ENCODE assay signal across 8 cellular contexts in genomic region chr14:100239200-100239839, GRCh38. TPM values are rescaled to one million over a fixed set of nuclear protein-coding genes. Genes with fewer than 3 reads are reported as not detected.
DNase-seq lines count a peak whose midpoint lies in the region; ATAC-seq and TF ChIP-seq lines count a peak whose summit lies in the region.

No MANE protein-coding gene starts in this region.

- H3K9me3 ChIP-seq in muscle layer of colon (ENCODE audit: low read length) (no peaks in the 10 kb centered on the region), transverse colon (no peaks in the 10 kb centered on the region)

- H3K4me3 Mint-ChIP-seq in T-helper 2 cell treated with Interferon-gamma antibody and Interleukin-4, amounts not matched to agents 5 μg/mL and 100 μg/mL, for 36 hours, result peak overlapping the region; percentile 76

- H3K4me3 ChIP-seq in muscle layer of colon (ENCODE audit: low read depth in 1 of 2, low read length in 2 of 2) (peak overlapping the region; percentile 80 to 99), transverse colon (peak overlapping the region; percentile 96 to 100 (median 100))

- 0 to 1% methylated on average over 15 to 65 of the region's 95 CpGs for WGBS in transverse colon (ENCODE audit: low coverage in 1 of 2), 2 donors

- peak overlapping the region; percentile 83 for H3K27ac Mint-ChIP-seq in T-helper 2 cell treated with Interferon-gamma antibody and Interleukin-4, amounts not matched to agents 5 μg/mL and 100 μg/mL, for 36 hours

- no peak for TF ChIP-seq POLR2A in transverse colon (IDR thresholded peaks at IDR 0.05)

- H3K36me3 ChIP-seq in muscle layer of colon (ENCODE audit: insufficient read depth, low read length) (no peaks in the 10 kb centered on the region), transverse colon (no peaks in the 10 kb centered on the region)

- no peaks in the 10 kb centered on the region for H3K9me3 Mint-ChIP-seq in T-helper 2 cell treated with Interferon-gamma antibody and Interleukin-4, amounts not matched to agents 5 μg/mL and 100 μg/mL, for 36 hours

- H3K27me3 Mint-ChIP-seq in T-helper 2 cell treated with Interferon-gamma antibody and Interleukin-4, amounts not matched to agents 5 μg/mL and 100 μg/mL, for 36 hours (ENCODE audit: low read depth), result no peaks in the 10 kb centered on the region

- H3K27ac ChIP-seq in muscle layer of colon (ENCODE audit: low read depth, low read length) (peak overlapping the region; percentile 97), transverse colon (peak overlapping the region; percentile 99 to 100 (median 100))

- DNase-seq in HEK293T (ENCODE audit: extremely low spot score), result no peak
- DNase-seq in T-helper 2 cell treated with Interferon-gamma antibody and Interleukin-4, amounts not matched to agents 5 μg/mL and 100 μg/mL, for 36 hours (ENCODE audit: low spot score), result peak; percentile 27
- DNase-seq in ecto neural progenitor cell (ENCODE audit: low spot score), result peak; percentile 61
- peak; percentile 38 for DNase-seq in transverse colon
- no peak for DNase-seq in CD1c-positive myeloid dendritic cell (ENCODE audit: extremely low spot score)
- DNase-seq in T1000 (lab: John Stamatoyannopoulos, UW), result no peak

- intact Hi-C loops in transverse colon (cut with DNase I; ENCODE audit: low total_unique reads), result no loop called here

- in situ Hi-C loops in transverse colon (cut with MboI; ENCODE audit: low pct_ligation_motif_present in 1 of 4, low pct_unique_long_range_greater_than_20kb in 1 of 4, low sequenced_read_pairs in 3 of 4), result no loop called here

- no peaks in the 10 kb centered on the region for H3K27me3 ChIP-seq in muscle layer of colon (ENCODE audit: control insufficient read depth in 1 of 2, insufficient read depth in 2 of 2, low read length in 2 of 2)
- H3K27me3 ChIP-seq in transverse colon, result no peaks in the 10 kb centered on the region

- TF ChIP-seq CTCF in transverse colon (IDR thresholded peaks at IDR 0.05), result no peak

- TF ChIP-seq EP300 in transverse colon (IDR thresholded peaks at IDR 0.05; ENCODE audit: low read depth), result no peak

- ATAC-seq in GM18511 (IDR thresholded peaks at IDR 0.05; ENCODE audit: unreplicated experiment), result no peak

- H3K4me1 ChIP-seq in muscle layer of colon (ENCODE audit: insufficient read depth, low read length), result peaks cover 37% of the 10 kb centered on the region
- H3K4me1 ChIP-seq in transverse colon, result peaks cover 28 to 62% (median 42%) of the 10 kb centered on the region in 4 donors

- POLR2A ChIA-PET in HEK293T (lab: Yijun Ruan, JAX), result no interaction called here

- peaks cover 45% of the 10 kb centered on the region for H3K4me1 Mint-ChIP-seq in T-helper 2 cell treated with Interferon-gamma antibody and Interleukin-4, amounts not matched to agents 5 μg/mL and 100 μg/mL, for 36 hours (ENCODE audit: low read depth)

- peak overlapping the region; percentile 44 for H3K9ac ChIP-seq in muscle layer of colon (ENCODE audit: low read length)

- CTCF ChIA-PET in HEK293T (lab: Yijun Ruan, JAX), result no interaction called here

- H3K36me3 Mint-ChIP-seq in T-helper 2 cell treated with Interferon-gamma antibody and Interleukin-4, amounts not matched to agents 5 μg/mL and 100 μg/mL, for 36 hours (ENCODE audit: low read depth), result peaks cover 49% of the 10 kb centered on the region

TF ChIP-seq in HEK293T, 16 proteins besides CTCF, POLR2A, EP300 and RAD21:
- 0 out of 2 replicates have a peak, but pooled peaks have one; percentile 14 for TF ChIP-seq LEF1 (IDR thresholded peaks at IDR 0.05; ENCODE audit: borderline replicate concordance)
- TF ChIP-seq CTBP1 (IDR thresholded peaks at IDR 0.05; ENCODE audit: borderline replicate concordance), result no peak

RNA-seq across cellular contexts. Expression of gene YY1, which starts 0.4 kb away (rescaled TPM):
- 10 to 100 TPM; 50.8 to 61.3 (median 58.6) TPM for total RNA-seq in transverse colon

Comparison
In these comparisons a context has a peak if more than half of its experiments do, and no peak if none do; other contexts are left out.
1. DNase-seq: peak in T-helper 2 cell treated with Interferon-gamma antibody and Interleukin-4, amounts not matched to agents 5 μg/mL and 100 μg/mL, for 36 hours (single experiment), ecto neural progenitor cell (single experiment) and transverse colon (single experiment); none in HEK293T (single experiment), CD1c-positive myeloid dendritic cell (single experiment) and T1000 (single experiment).